Comparison of ENCODE assay signal across 8 cellular contexts in genomic region chr16:31508706-31509523, GRCh38. TPM values are rescaled to one million over a fixed set of nuclear protein-coding genes. Genes with fewer than 3 reads are reported as not detected.
DNase-seq lines count a peak whose midpoint lies in the region; ATAC-seq, FAIRE-seq and TF ChIP-seq lines count a peak whose summit lies in the region.

No MANE protein-coding gene starts in this region.

- no peak for TF ChIP-seq RAD21 in A549 (conservative IDR thresholded peaks at IDR 0.05 in 1 of 2, IDR thresholded peaks at IDR 0.05 in 1 of 2)

- ATAC-seq in A549 (peak; percentile 10 to 28; a peak in 3 of 6 replicates), GM21786 (IDR thresholded peaks at IDR 0.05; ENCODE audit: unreplicated experiment) (peak; percentile 13), HG03469 (IDR thresholded peaks at IDR 0.05; ENCODE audit: unreplicated experiment) (no peak), GM21447 (IDR thresholded peaks at IDR 0.05; ENCODE audit: unreplicated experiment) (no peak)

- CTCF ChIA-PET in A549 (lab: Yijun Ruan, JAX): interaction anchor here (0.9 kb wide), 1 partner anchor 359 kb away, joined by 3 read pairs; no protein-coding TSS in a partner anchor

- H3K4me1 ChIP-seq in A549: peaks cover 14% of the 10 kb centered on the region
- H3K4me1 ChIP-seq in prostate gland (replicated peaks): peaks cover 8% of the 10 kb centered on the region

- H3K4me3 ChIP-seq in A549 (peak overlapping the region; percentile 79), WI38 (ENCODE audit: low read depth, low read length) (peak overlapping the region; percentile 99), prostate gland (peak overlapping the region; percentile 89 to 92)

- FAIRE-seq in A549 (lab: Jason Lieb, UNC): no peak

- TF ChIP-seq EP300 in A549 (IDR thresholded peaks at IDR 0.05): no peak

- intact Hi-C loops in prostate gland (cut with DNase I): loop anchor here (5.0 to 10.0 kb wide), 2 partner anchors 193 to 366 kb away; partner anchors contain the start of gene ZNF267

- H3K27ac ChIP-seq in A549 (peak overlapping the region; percentile 91 to 95), prostate gland (peak overlapping the region; percentile 82 to 88)

- POLR2A ChIA-PET in A549 (lab: Yijun Ruan, JAX): interaction anchor here (1.0 to 2.9 kb wide), 9 partner anchors 9 to 391 kb away, joined by 3 to 18 read pairs (median 8); partner anchors contain the start of genes ARMC5, KAT8, TGFB1I1 and ZNF267

- peak overlapping the region; percentile 90 for H3K4me2 ChIP-seq in A549

- 51% methylated on average over 11 of the region's 11 CpGs for WGBS in A549 (ENCODE audit: missing lambda C conversion rate)
- 37% methylated on average over 11 of the region's 11 CpGs for WGBS in prostate gland

- no peaks in the 10 kb centered on the region for H3K9me3 ChIP-seq in A549
- H3K9me3 ChIP-seq in prostate gland: no peaks in the 10 kb centered on the region

- no peaks in the 10 kb centered on the region for H3K36me3 ChIP-seq in prostate gland

- DNase-seq in A549 (ENCODE audit: low read depth in 1 of 2, low spot score in 1 of 2) (peak in 1 of 2 experiments; percentile 32), foreskin melanocyte (peak; percentile 34), prostate gland (ENCODE audit: low spot score) (no peak), iPS-NIHi11 (ENCODE audit: low spot score) (no peak)

- no peak for TF ChIP-seq POLR2A in A549 (IDR thresholded peaks at IDR 0.05; ENCODE audit: low read length)
- TF ChIP-seq POLR2A in prostate gland (IDR thresholded peaks at IDR 0.05): no peak

- H3K27me3 ChIP-seq in prostate gland (replicated peaks; ENCODE audit: insufficient read depth): no peaks in the 10 kb centered on the region

- no peak for TF ChIP-seq CTCF in A549 (IDR thresholded peaks at IDR 0.05)
- no peak for TF ChIP-seq CTCF in WI38 (IDR thresholded peaks at IDR 0.05; ENCODE audit: low read depth, low read length)
- no peak for TF ChIP-seq CTCF in prostate gland (IDR thresholded peaks at IDR 0.05)

TF ChIP-seq in A549, 52 proteins besides CTCF, POLR2A, EP300 and RAD21:
- TF ChIP-seq GATA3 (IDR thresholded peaks at IDR 0.05; ENCODE audit: borderline replicate concordance): no peak
- no peak for TF ChIP-seq ZFP36 (IDR thresholded peaks at IDR 0.05; ENCODE audit: borderline replicate concordance, partially characterized antibody)
- TF ChIP-seq HDAC2 (IDR thresholded peaks at IDR 0.05): no peak
- no peak for TF ChIP-seq HES2 (IDR thresholded peaks at IDR 0.05)
- TF ChIP-seq CHD2 (IDR thresholded peaks at IDR 0.05; ENCODE audit: low read length, partially characterized antibody): no peak
- no peak for TF ChIP-seq TFCP2L1 (CRISPR knock-in tag; IDR thresholded peaks at IDR 0.05)
- TF ChIP-seq USF2 (IDR thresholded peaks at IDR 0.05): no peak
- TF ChIP-seq ESRRA (IDR thresholded peaks at IDR 0.05; ENCODE audit: borderline replicate concordance, low read length): no peak
- no peak for TF ChIP-seq HMGXB4 (CRISPR knock-in tag; IDR thresholded peaks at IDR 0.05; ENCODE audit: borderline replicate concordance)
- TF ChIP-seq ZSCAN20 (CRISPR knock-in tag; IDR thresholded peaks at IDR 0.05): no peak
- TF ChIP-seq RARB (CRISPR knock-in tag; IDR thresholded peaks at IDR 0.05): no peak
- no peak for TF ChIP-seq HOXB13 (CRISPR knock-in tag; IDR thresholded peaks at IDR 0.05; ENCODE audit: low read depth)
- TF ChIP-seq HOXB5 (CRISPR knock-in tag; IDR thresholded peaks at IDR 0.05): no peak
- TF ChIP-seq CBX2 (IDR thresholded peaks at IDR 0.05; ENCODE audit: borderline replicate concordance, low read depth): no peak
- TF ChIP-seq KDM1A (IDR thresholded peaks at IDR 0.05; ENCODE audit: low read depth): no peak
TF ChIP-seq in A549: peak in this region for 0.

RNA-seq across cellular contexts. Expression of gene RUSF1, which starts 0.7 kb away (rescaled TPM):
- polyA plus RNA-seq in A549 (2011; rRNA removed) (27.8 and 42.4 TPM in 2 replicates), A549 (2017; fragmentation: RNase III; extraction: RNeasy Plus Mini Kit Qiagen cat#74134 plus additional on column Dnase treatment) (30.7 to 37.7 TPM (median 35.3 TPM) in 3 replicates)
- polyA plus RNA-seq in A549 (2012; cell fraction: cytosol; rRNA removed): 23.5 and 30.9 TPM in 2 replicates
- polyA plus RNA-seq in A549 (2012; cell fraction: nucleus; rRNA removed): 171 and 181 TPM in 2 replicates
- 52.8 and 57.5 TPM in 2 replicates for polyA minus RNA-seq in A549 (2011; rRNA and poly(A)+ RNA removed)
- 100 to 1,000 TPM; 142 to 153 TPM for total RNA-seq in prostate gland

RNA-seq across cellular contexts. Expression of gene AHSP, which starts 18.8 kb away (rescaled TPM):
- polyA plus RNA-seq in A549 (2011; rRNA removed) (not detected in 2 replicates), A549 (2017; fragmentation: RNase III; extraction: RNeasy Plus Mini Kit Qiagen cat#74134 plus additional on column Dnase treatment) (not detected in 3 replicates)
- not detected in 2 replicates for polyA plus RNA-seq in A549 (2012; cell fraction: cytosol; rRNA removed)
- polyA plus RNA-seq in A549 (2012; cell fraction: nucleus; rRNA removed): not detected in 2 replicates
- polyA minus RNA-seq in A549 (2011; rRNA and poly(A)+ RNA removed): not detected in 2 replicates
- not detected for total RNA-seq in prostate gland

RNA-seq across cellular contexts. Expression of gene SLC5A2, which starts 26.0 kb away (rescaled TPM):
- polyA plus RNA-seq in A549 (2011; rRNA removed) (0.07 and 0.09 TPM in 2 replicates), A549 (2017; fragmentation: RNase III; extraction: RNeasy Plus Mini Kit Qiagen cat#74134 plus additional on column Dnase treatment) (0.20 to 0.46 TPM (median 0.41 TPM) in 3 replicates)
- 0.11 and 0.12 TPM in 2 replicates for polyA plus RNA-seq in A549 (2012; cell fraction: cytosol; rRNA removed)
- 0.71 and 2.2 TPM in 2 replicates for polyA plus RNA-seq in A549 (2012; cell fraction: nucleus; rRNA removed)
- polyA minus RNA-seq in A549 (2011; rRNA and poly(A)+ RNA removed): 0.12 TPM in 1 of 2 replicates, not detected in the other
- total RNA-seq in prostate gland: under 1 TPM; 0.55 to 0.62 TPM

RNA-seq across cellular contexts. Expression of gene TGFB1I1, which starts 37.0 kb away (rescaled TPM):
- polyA plus RNA-seq in A549 (2011; rRNA removed) (8.3 and 14.2 TPM in 2 replicates), A549 (2017; fragmentation: RNase III; extraction: RNeasy Plus Mini Kit Qiagen cat#74134 plus additional on column Dnase treatment) (68.7 to 81.0 TPM (median 75.1 TPM) in 3 replicates)
- polyA plus RNA-seq in A549 (2012; cell fraction: cytosol; rRNA removed): 21.4 and 32.6 TPM in 2 replicates
- polyA plus RNA-seq in A549 (2012; cell fraction: nucleus; rRNA removed): 87.9 and 95.6 TPM in 2 replicates
- polyA minus RNA-seq in A549 (2011; rRNA and poly(A)+ RNA removed): 20.4 and 24.0 TPM in 2 replicates
- 100 to 1,000 TPM in 1 of 2 donors, 10 to 100 TPM in 1; 62.0 to 115 TPM for total RNA-seq in prostate gland

RNA-seq across cellular contexts. Expression of gene ARMC5, which starts 49.6 kb away (rescaled TPM):
- polyA plus RNA-seq in A549 (2011; rRNA removed) (3.2 and 3.5 TPM in 2 replicates), A549 (2017; fragmentation: RNase III; extraction: RNeasy Plus Mini Kit Qiagen cat#74134 plus additional on column Dnase treatment) (6.0 to 7.4 TPM (median 6.1 TPM) in 3 replicates)
- polyA plus RNA-seq in A549 (2012; cell fraction: cytosol; rRNA removed): 6.5 and 8.8 TPM in 2 replicates
- polyA plus RNA-seq in A549 (2012; cell fraction: nucleus; rRNA removed): 32.7 and 40.9 TPM in 2 replicates
- 5.9 and 8.1 TPM in 2 replicates for polyA minus RNA-seq in A549 (2011; rRNA and poly(A)+ RNA removed)
- 10 to 100 TPM; 10.0 to 20.3 TPM for total RNA-seq in prostate gland

Comparison
In these comparisons a context has a peak if more than half of its experiments do, and no peak if none do; other contexts are left out.
1. ATAC-seq: peak in A549 (2 of 2) and GM21786 (single experiment); none in HG03469 (single experiment) and GM21447 (single experiment).
2. Peak in every context shown above with its lines, with median percentiles within 50 percentile points of each other: H3K4me3 ChIP-seq.